15 cellular contexts compared by ENCODE assay signal in the genomic region with DNA sequence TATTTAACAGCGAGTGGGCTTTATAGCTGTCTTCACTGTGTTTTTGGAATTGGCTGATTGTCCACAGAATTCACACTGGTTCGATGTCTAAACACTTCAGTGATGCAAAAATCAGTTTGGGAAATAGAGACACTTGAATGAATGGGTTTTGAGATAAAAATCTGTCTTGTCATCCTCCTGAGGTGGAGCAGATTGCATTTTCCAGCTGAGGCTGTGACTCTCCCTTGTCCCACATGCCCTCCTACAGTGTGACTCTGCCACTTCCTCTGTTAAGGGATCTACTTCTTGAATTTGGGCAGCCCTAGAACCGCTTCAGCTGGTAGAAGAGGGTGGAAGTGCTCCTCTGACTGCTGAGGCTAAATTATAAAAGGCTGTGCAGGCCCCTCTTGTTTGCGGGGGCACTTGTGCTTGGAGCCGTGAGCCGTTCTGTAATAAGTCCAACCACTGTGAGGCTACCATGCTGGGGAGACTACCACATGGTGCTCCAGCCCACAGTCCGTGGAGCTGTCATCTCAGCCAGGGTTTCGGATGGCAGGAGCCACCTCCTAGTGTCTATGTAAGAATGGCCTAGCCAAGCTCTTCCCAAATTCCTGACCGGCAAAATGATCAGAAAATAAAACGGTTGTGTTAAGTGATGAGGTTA.
DNase-seq lines count a peak whose midpoint lies in the region; ATAC-seq and TF ChIP-seq lines count a peak whose summit lies in the region.
"Had no signal": no experiment of that assay in that cellular context is flagged by ENCODE, and none has a peak within 500 bp of the region (broad histone marks: within the 10 kb centered on the region; RNA-seq: fewer than 3 reads in every experiment).

No MANE protein-coding gene starts in this region.

- H3K9me3 ChIP-seq in MM.1S (replicated peaks; ENCODE audit: insufficient read depth, low read length): no peaks in the 10 kb centered on the region
- H3K9me3 ChIP-seq: heart left ventricle had no signal

- H3K4me3 ChIP-seq in MM.1S (ENCODE audit: low read length): no peak overlapping the region
- H3K4me3 ChIP-seq: heart left ventricle had no signal

- no peak for ATAC-seq in esophagus mucosa
- ATAC-seq: sciatic nerve; stimulated activated memory B cell treated with anti-CD40 and anti-IgM and Interleukin-4, amounts not matched to agents 10 μg/mL and 1 μg/mL and 100 μg/mL, for 72 hours had no signal

- H3K27ac ChIP-seq in RWPE1 (no peak overlapping the region), MM.1S (ENCODE audit: low read length) (no peak overlapping the region)

- H3K79me2 ChIP-seq in MM.1S (ENCODE audit: low read length): peaks cover 13% of the 10 kb centered on the region

- CTCF ChIA-PET in RWPE1 (lab: Yijun Ruan, JAX): no interaction called here

- no peaks in the 10 kb centered on the region for H3F3A ChIP-seq in MM.1S (ENCODE audit: insufficient read depth, low read length)

- no peak for TF ChIP-seq POLR2A in erythroblast (IDR thresholded peaks at IDR 0.05; ENCODE audit: low read length)

- H4K20me1 ChIP-seq in MM.1S (ENCODE audit: insufficient read depth, low read length): no peaks in the 10 kb centered on the region

- no peak overlapping the region for H2AFZ ChIP-seq in MM.1S (ENCODE audit: low read length)

- POLR2A ChIA-PET in RWPE1 (lab: Yijun Ruan, JAX; ENCODE audit: low non-redundant PET): no interaction called here

- TF ChIP-seq CTCF in RWPE1 (conservative IDR thresholded peaks at IDR 0.05; ENCODE audit: low read depth) (no peak), MM.1S (IDR thresholded peaks at IDR 0.05; ENCODE audit: low read length) (no peak)

- H3K9ac ChIP-seq in MM.1S (ENCODE audit: low read length): no peak overlapping the region

- peak in 44 of 76 experiments; percentile 8 to 74 (median 45) for DNase-seq in HUDEP-2 (lab: John Stamatoyannopoulos, UW; ENCODE audit: unreplicated experiment in 76 of 76)
- peak; percentile 63 for DNase-seq in SIG-M5 treated with dmso at 0.1 percent for 504 hours (lab: John Stamatoyannopoulos, UW; ENCODE audit: unreplicated experiment)
- DNase-seq in erythroblast (lab: John Stamatoyannopoulos, UW): peak; percentile 68 to 76
- peak; percentile 55 for DNase-seq in superior temporal gyrus (ENCODE audit: extremely low spot score)
- no peak for DNase-seq in RWPE1 (ENCODE audit: low spot score)
- no peak for DNase-seq in MM.1S
- DNase-seq: activated CD4-positive, alpha-beta T cell treated with anti-CD3 and anti-CD28 coated beads for 4 hours; activated T-cell treated with anti-CD3 and anti-CD28 coated beads, Interleukin-2, amount 50 U/mL, for 24 hours; CD4-positive, alpha-beta memory T cell; heart left ventricle; NCI-H2029 treated with DMSO at 0.1 percent for 48 hours; T-helper 1 cell had no signal

- H3K4me1 ChIP-seq in MM.1S (ENCODE audit: low read length): no peaks in the 10 kb centered on the region

- H3K9me2 ChIP-seq in MM.1S (replicated peaks; ENCODE audit: insufficient read depth, low read length): no peaks in the 10 kb centered on the region

- H3K27me3 ChIP-seq in MM.1S (replicated peaks; ENCODE audit: insufficient read depth, low read length): no peaks in the 10 kb centered on the region
- H3K27me3 ChIP-seq: heart left ventricle had no signal

- no peak overlapping the region for H3K4me2 ChIP-seq in MM.1S (ENCODE audit: low read depth, low read length)

- no peaks in the 10 kb centered on the region for H3K36me3 ChIP-seq in MM.1S (replicated peaks; ENCODE audit: insufficient read depth, low read length)
- H3K36me3 ChIP-seq: heart left ventricle had no signal

Comparison
In these comparisons a context has a peak if more than half of its experiments do, and no peak if none do; other contexts are left out.
1. DNase-seq: peak in HUDEP-2 (44 of 76), SIG-M5 treated with dmso at 0.1 percent for 504 hours (single experiment), erythroblast (2 of 2) and superior temporal gyrus (single experiment); none in RWPE1 (single experiment) and MM.1S (single experiment).